Comparison of ENCODE assay signal across 2 cellular contexts in the genomic region with DNA sequence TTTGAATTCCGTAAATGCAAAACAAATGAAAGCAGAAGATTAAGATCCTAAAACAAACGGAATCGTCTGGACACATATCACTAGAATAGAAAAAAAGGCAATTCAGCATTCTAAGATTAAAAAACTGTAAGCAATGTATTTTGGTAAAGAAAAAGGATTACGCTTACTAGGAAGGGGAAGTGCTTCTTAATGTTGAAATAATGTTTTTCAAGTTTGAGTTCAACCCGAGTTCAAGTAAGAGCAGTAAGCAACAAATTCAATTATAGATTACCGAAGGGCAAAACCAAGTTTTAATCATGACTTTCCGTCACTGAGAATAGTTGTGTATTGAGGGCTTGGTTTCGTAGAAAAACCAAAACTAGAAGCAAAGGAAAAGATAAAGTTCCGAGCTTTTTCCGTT.
TF ChIP-seq lines count a peak whose summit lies in the region.

No MANE protein-coding gene starts in this region.

TF ChIP-seq in SK-N-SH, 30 proteins besides CTCF, POLR2A, EP300 and RAD21 (continued from another document):
- TF ChIP-seq, protein P1, sequence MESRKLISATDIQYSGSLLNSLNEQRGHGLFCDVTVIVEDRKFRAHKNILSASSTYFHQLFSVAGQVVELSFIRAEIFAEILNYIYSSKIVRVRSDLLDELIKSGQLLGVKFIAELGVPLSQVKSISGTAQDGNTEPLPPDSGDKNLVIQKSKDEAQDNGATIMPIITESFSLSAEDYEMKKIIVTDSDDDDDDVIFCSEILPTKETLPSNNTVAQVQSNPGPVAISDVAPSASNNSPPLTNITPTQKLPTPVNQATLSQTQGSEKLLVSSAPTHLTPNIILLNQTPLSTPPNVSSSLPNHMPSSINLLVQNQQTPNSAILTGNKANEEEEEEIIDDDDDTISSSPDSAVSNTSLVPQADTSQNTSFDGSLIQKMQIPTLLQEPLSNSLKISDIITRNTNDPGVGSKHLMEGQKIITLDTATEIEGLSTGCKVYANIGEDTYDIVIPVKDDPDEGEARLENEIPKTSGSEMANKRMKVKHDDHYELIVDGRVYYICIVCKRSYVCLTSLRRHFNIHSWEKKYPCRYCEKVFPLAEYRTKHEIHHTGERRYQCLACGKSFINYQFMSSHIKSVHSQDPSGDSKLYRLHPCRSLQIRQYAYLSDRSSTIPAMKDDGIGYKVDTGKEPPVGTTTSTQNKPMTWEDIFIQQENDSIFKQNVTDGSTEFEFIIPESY (IDR thresholded peaks at IDR 0.05; ENCODE audit: borderline replicate concordance, low read depth) = no peak
- TF ChIP-seq, protein P2, sequence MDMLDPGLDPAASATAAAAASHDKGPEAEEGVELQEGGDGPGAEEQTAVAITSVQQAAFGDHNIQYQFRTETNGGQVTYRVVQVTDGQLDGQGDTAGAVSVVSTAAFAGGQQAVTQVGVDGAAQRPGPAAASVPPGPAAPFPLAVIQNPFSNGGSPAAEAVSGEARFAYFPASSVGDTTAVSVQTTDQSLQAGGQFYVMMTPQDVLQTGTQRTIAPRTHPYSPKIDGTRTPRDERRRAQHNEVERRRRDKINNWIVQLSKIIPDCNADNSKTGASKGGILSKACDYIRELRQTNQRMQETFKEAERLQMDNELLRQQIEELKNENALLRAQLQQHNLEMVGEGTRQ (IDR thresholded peaks at IDR 0.05; ENCODE audit: borderline replicate concordance, low read depth, low read length) = no peak
- no peak for TF ChIP-seq SIN3A (IDR thresholded peaks at IDR 0.05; ENCODE audit: borderline replicate concordance, low read depth, low read length)
- TF ChIP-seq, protein P3, sequence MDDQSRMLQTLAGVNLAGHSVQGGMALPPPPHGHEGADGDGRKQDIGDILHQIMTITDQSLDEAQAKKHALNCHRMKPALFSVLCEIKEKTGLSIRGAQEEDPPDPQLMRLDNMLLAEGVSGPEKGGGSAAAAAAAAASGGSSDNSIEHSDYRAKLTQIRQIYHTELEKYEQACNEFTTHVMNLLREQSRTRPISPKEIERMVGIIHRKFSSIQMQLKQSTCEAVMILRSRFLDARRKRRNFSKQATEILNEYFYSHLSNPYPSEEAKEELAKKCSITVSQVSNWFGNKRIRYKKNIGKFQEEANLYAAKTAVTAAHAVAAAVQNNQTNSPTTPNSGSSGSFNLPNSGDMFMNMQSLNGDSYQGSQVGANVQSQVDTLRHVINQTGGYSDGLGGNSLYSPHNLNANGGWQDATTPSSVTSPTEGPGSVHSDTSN (IDR thresholded peaks at IDR 0.05) = no peak
- no peak for TF ChIP-seq TEAD4 (IDR thresholded peaks at IDR 0.05; ENCODE audit: borderline replicate concordance, insufficient read depth)
- no peak for TF ChIP-seq MXI1 (IDR thresholded peaks at IDR 0.05; ENCODE audit: low read depth, low read length)
- no peak for TF ChIP-seq TAF1 (IDR thresholded peaks at IDR 0.05; ENCODE audit: borderline replicate concordance, low read depth, low read length)
- no peak for TF ChIP-seq CHD2 (IDR thresholded peaks at IDR 0.05; ENCODE audit: low read length, partially characterized antibody)

TF ChIP-seq in SK-N-SH treated with all-trans-retinoic acid at 6 μM for 48 hours, 23 proteins besides CTCF, POLR2A, EP300 and RAD21 (continued from another document):
- TF ChIP-seq, protein P4, sequence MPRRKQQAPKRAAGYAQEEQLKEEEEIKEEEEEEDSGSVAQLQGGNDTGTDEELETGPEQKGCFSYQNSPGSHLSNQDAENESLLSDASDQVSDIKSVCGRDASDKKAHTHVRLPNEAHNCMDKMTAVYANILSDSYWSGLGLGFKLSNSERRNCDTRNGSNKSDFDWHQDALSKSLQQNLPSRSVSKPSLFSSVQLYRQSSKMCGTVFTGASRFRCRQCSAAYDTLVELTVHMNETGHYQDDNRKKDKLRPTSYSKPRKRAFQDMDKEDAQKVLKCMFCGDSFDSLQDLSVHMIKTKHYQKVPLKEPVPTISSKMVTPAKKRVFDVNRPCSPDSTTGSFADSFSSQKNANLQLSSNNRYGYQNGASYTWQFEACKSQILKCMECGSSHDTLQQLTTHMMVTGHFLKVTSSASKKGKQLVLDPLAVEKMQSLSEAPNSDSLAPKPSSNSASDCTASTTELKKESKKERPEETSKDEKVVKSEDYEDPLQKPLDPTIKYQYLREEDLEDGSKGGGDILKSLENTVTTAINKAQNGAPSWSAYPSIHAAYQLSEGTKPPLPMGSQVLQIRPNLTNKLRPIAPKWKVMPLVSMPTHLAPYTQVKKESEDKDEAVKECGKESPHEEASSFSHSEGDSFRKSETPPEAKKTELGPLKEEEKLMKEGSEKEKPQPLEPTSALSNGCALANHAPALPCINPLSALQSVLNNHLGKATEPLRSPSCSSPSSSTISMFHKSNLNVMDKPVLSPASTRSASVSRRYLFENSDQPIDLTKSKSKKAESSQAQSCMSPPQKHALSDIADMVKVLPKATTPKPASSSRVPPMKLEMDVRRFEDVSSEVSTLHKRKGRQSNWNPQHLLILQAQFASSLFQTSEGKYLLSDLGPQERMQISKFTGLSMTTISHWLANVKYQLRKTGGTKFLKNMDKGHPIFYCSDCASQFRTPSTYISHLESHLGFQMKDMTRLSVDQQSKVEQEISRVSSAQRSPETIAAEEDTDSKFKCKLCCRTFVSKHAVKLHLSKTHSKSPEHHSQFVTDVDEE (CRISPR knock-in tag; IDR thresholded peaks at IDR 0.05) = no peak
- TF ChIP-seq ESRRG (CRISPR knock-in tag; IDR thresholded peaks at IDR 0.05) (no peak), TCF4 (CRISPR knock-in tag; IDR thresholded peaks at IDR 0.05; ENCODE audit: borderline replicate concordance) (no peak)
